Comparison of ENCODE assay signal across 31 cellular contexts in genomic region chr9:108709126-108709525, GRCh38.
DNase-seq lines count a peak whose midpoint lies in the region; ATAC-seq and TF ChIP-seq lines count a peak whose summit lies in the region.
"Had no signal": no experiment of that assay in that cellular context is flagged by ENCODE, and none has a peak within 500 bp of the region (broad histone marks: within the 10 kb centered on the region; RNA-seq: fewer than 3 reads in every experiment).

No MANE protein-coding gene starts in this region.

- TF ChIP-seq POLR2A in esophagus muscularis mucosa (IDR thresholded peaks at IDR 0.05; ENCODE audit: low read depth) = no peak
- no peak for TF ChIP-seq POLR2A in gastrocnemius medialis (IDR thresholded peaks at IDR 0.05)

- intact Hi-C loops in esophagus muscularis mucosa (cut with DNase I) (no loop called here), gastrocnemius medialis (cut with DNase I; ENCODE audit: low total_unique reads) (no loop called here)

- no peak for ATAC-seq in gastrocnemius medialis
- ATAC-seq: A549, Right ventricle myocardium inferior, SK-N-SH treated with all-trans-retinoic acid at 6 μM for 48 hours had no signal

- TF ChIP-seq EP300 in esophagus muscularis mucosa (IDR thresholded peaks at IDR 0.05) = no peak

- no peak overlapping the region for H3K4me3 ChIP-seq in WERI-Rb-1 (ENCODE audit: low read depth, low read length)
- H3K4me3 ChIP-seq in esophagus muscularis mucosa = no peak overlapping the region
- H3K4me3 ChIP-seq in gastrocnemius medialis = no peak overlapping the region
- H3K4me3 ChIP-seq: A549; BLaER1 treated with 17β-estradiol and CSF1 and Interleukin-3, amounts not matched to agents 10 nM and 100 nM; HAP-1; PC-9; SJCRH30 had no signal

- peaks cover 7% of the 10 kb centered on the region for H3K36me3 ChIP-seq in WERI-Rb-1
- H3K36me3 ChIP-seq in esophagus muscularis mucosa = no peaks in the 10 kb centered on the region
- H3K36me3 ChIP-seq in gastrocnemius medialis = no peaks in the 10 kb centered on the region
- H3K36me3 ChIP-seq: BLaER1 treated with 17β-estradiol and CSF1 and Interleukin-3, amounts not matched to agents 10 nM and 100 nM; HAP-1; SJCRH30 had no signal

- no peaks in the 10 kb centered on the region for H3K27me3 ChIP-seq in WERI-Rb-1 (ENCODE audit: insufficient read depth, low read depth, severe bottlenecking)
- no peaks in the 10 kb centered on the region for H3K27me3 ChIP-seq in esophagus muscularis mucosa
- H3K27me3 ChIP-seq in gastrocnemius medialis = no peaks in the 10 kb centered on the region
- H3K27me3 ChIP-seq: BLaER1 treated with 17β-estradiol and CSF1 and Interleukin-3, amounts not matched to agents 10 nM and 100 nM had no signal

- H3K4me1 ChIP-seq in esophagus muscularis mucosa = peaks cover 0 to 7% (median 0%) of the 10 kb centered on the region in 4 donors
- no peaks in the 10 kb centered on the region for H3K4me1 ChIP-seq in gastrocnemius medialis
- H3K4me1 ChIP-seq: A549, HAP-1, SJCRH30 had no signal

- DNase-seq in WERI-Rb-1 = peak; percentile 67
- no peak for DNase-seq in esophagus muscularis mucosa (ENCODE audit: extremely low spot score)
- DNase-seq in substantia nigra (lab: John Stamatoyannopoulos, UW) = no peak
- no peak for DNase-seq in DMS153 treated with DMSO at 0.1 percent for 48 hours (lab: John Stamatoyannopoulos, UW; ENCODE audit: unreplicated experiment)
- DNase-seq in NCI-H82 treated with DMSO at 0.1 percent for 48 hours (lab: John Stamatoyannopoulos, UW; ENCODE audit: unreplicated experiment) = no peak
- no peak for DNase-seq in nucleus accumbens (lab: John Stamatoyannopoulos, UW)
- no peak for DNase-seq in gastrocnemius medialis
- DNase-seq: AML-193; CD4-positive, alpha-beta memory T cell; COR-L47; DMS79 treated with DMSO at 0.1 percent for 48 hours; GF-D8; GOT3; HFFc6; NCI-H1092; NCI-H1436; NCI-H187; NCI-H2081 treated with DMSO at 0.1 percent for 48 hours; NCI-H2171 treated with DMSO at 0.1 percent for 48 hours; NCI-H446; NCI-H524 treated with DMSO at 0.1 percent for 48 hours; NCI-H82; PC-9; SJCRH30 had no signal

- TF ChIP-seq CTCF in 22Rv1 (IDR thresholded peaks at IDR 0.05) (no peak), WERI-Rb-1 (IDR thresholded peaks at IDR 0.05; ENCODE audit: low read depth, low read length) (no peak), esophagus muscularis mucosa (IDR thresholded peaks at IDR 0.05) (no peak), gastrocnemius medialis (IDR thresholded peaks at IDR 0.05 in 4 of 5, conservative IDR thresholded peaks at IDR 0.05 in 1 of 5) (no peak)

- H3K27ac ChIP-seq in 22Rv1 (peak overlapping the region; percentile 87), WERI-Rb-1 (peak overlapping the region; percentile 30), esophagus muscularis mucosa (replicated peaks in 1 of 4) (peak overlapping the region; percentile 43 to 73 (median 63)), substantia nigra (ENCODE audit: low read depth, low read length, poor library complexity, severe bottlenecking) (peak overlapping the region; percentile 80), gastrocnemius medialis (no peak overlapping the region)
- H3K27ac ChIP-seq: A549; BLaER1 treated with 17β-estradiol and CSF1 and Interleukin-3, amounts not matched to agents 10 nM and 100 nM; KMS-11; PC-9; SJCRH30 had no signal

- in situ Hi-C loops in gastrocnemius medialis (cut with MboI; ENCODE audit: low sequenced_read_pairs in 4 of 4) = no loop called here

- H3K9me3 ChIP-seq in WERI-Rb-1 (ENCODE audit: severe bottlenecking) (no peaks in the 10 kb centered on the region), esophagus muscularis mucosa (no peaks in the 10 kb centered on the region), gastrocnemius medialis (no peaks in the 10 kb centered on the region)
- H3K9me3 ChIP-seq: HAP-1, SJCRH30 had no signal

Comparison
In these comparisons a context has a peak if more than half of its experiments do, and no peak if none do; other contexts are left out.
1. H3K27ac ChIP-seq: peak in 22Rv1 (single experiment), WERI-Rb-1 (single experiment), esophagus muscularis mucosa (4 of 4) and substantia nigra (single experiment); none in gastrocnemius medialis (0 of 4).